In the genomic region with DNA sequence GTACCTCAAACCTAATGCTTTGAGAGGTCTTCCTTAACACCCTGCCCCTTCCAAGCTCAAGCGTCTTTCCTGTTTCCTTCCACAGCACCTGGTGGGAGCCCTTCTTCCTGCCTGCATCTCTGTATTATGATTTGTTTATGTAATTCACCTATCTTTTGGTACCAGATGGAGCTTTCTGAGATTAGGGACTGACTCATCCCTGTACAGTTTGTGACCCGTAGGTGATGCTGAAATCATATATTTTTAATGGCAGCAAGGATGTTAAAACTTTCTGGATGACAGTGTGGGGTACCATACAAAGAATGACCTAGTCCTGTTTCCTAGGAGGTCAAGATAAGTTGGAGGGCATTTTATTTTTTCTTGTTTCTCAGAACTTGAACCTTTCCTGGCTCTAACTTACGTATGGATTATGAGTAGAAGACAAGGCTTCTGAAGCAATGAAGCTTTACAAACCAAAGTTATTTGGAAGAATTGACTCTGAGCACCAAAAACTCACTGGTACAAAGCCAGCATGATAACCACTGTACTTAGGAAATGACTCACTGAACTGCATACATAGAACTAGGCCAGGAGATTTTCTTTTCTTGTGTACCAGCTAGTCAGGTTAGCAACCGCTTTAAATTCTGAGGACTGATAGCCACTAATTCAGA, we compare ENCODE assay signal across 11 cellular contexts. TPM values are rescaled to one million over a fixed set of nuclear protein-coding genes. Genes with fewer than 3 reads are reported as not detected.
DNase-seq lines count a peak whose midpoint lies in the region; ATAC-seq and TF ChIP-seq lines count a peak whose summit lies in the region.
"Had no signal": no experiment of that assay in that cellular context is flagged by ENCODE, and none has a peak within 500 bp of the region (broad histone marks: within the 10 kb centered on the region; RNA-seq: fewer than 3 reads in every experiment).

No MANE protein-coding gene starts in this region.

- H3K27ac ChIP-seq in vagina: no peak overlapping the region
- no peak overlapping the region for H3K27ac ChIP-seq in GM23338 (ENCODE audit: low read depth)

- no peaks in the 10 kb centered on the region for H3K36me3 Mint-ChIP-seq in GM23338 (ENCODE audit: low read depth)

- no peaks in the 10 kb centered on the region for H3K27me3 Mint-ChIP-seq in GM23338 (ENCODE audit: insufficient read depth, low read depth, poor library complexity)

- ATAC-seq in GM21390 (IDR thresholded peaks at IDR 0.05; ENCODE audit: unreplicated experiment): peak; percentile 72
- peak; percentile 67 for ATAC-seq in HG03469 (IDR thresholded peaks at IDR 0.05; ENCODE audit: unreplicated experiment)
- no peak for ATAC-seq in GM23338

- no peaks in the 10 kb centered on the region for H3K9me2 ChIP-seq in GM23338 (ENCODE audit: insufficient read depth)

- H3K4me3 ChIP-seq in choroid plexus epithelial cell (ENCODE audit: low read depth, low read length): no peak overlapping the region
- H3K4me3 ChIP-seq in vagina: no peak overlapping the region
- no peak overlapping the region for H3K4me3 ChIP-seq in GM23338

- H3K9me3 ChIP-seq in vagina: no peaks in the 10 kb centered on the region

- no peaks in the 10 kb centered on the region for H3K27me3 ChIP-seq in vagina
- H3K27me3 ChIP-seq in GM23338 (ENCODE audit: insufficient read depth): no peaks in the 10 kb centered on the region

- H3K36me3 ChIP-seq in vagina (no peaks in the 10 kb centered on the region), GM23338 (ENCODE audit: insufficient read depth) (no peaks in the 10 kb centered on the region)

- H3K4me2 ChIP-seq in GM23338: no peak overlapping the region

- H3K4me3 Mint-ChIP-seq in GM23338: no peak overlapping the region

- H3F3A ChIP-seq in GM23338 (replicated peaks; ENCODE audit: low read depth): no peaks in the 10 kb centered on the region

- H3K79me2 ChIP-seq in GM23338 (replicated peaks; ENCODE audit: insufficient read depth): no peaks in the 10 kb centered on the region

- intact Hi-C loops in vagina (cut with DNase I): loop anchor here (5.0 kb wide), 1 partner anchor 939 kb away; no protein-coding TSS in a partner anchor

- no peak overlapping the region for H2AFZ ChIP-seq in GM23338

- no peaks in the 10 kb centered on the region for H4K20me1 ChIP-seq in GM23338 (replicated peaks; ENCODE audit: insufficient read depth)

- TF ChIP-seq POLR2A in vagina (IDR thresholded peaks at IDR 0.05): no peak

- H3K9me3 Mint-ChIP-seq in GM23338: no peaks in the 10 kb centered on the region

- no peak for TF ChIP-seq CTCF in choroid plexus epithelial cell (conservative IDR thresholded peaks at IDR 0.05; ENCODE audit: low read depth, low read length)
- no peak for TF ChIP-seq CTCF in vagina (IDR thresholded peaks at IDR 0.05)
- TF ChIP-seq CTCF in GM23338 (conservative IDR thresholded peaks at IDR 0.05; ENCODE audit: low read depth in 2 of 2): no peak

- DNase-seq in ELR (ENCODE audit: low read depth) (peak; percentile 44), choroid plexus epithelial cell (ENCODE audit: low read depth) (peak; percentile 45), vagina (ENCODE audit: extremely low spot score in 2 of 2) (no peak), HuH-7.5 (ENCODE audit: low spot score) (no peak), GM23338 (ENCODE audit: low spot score) (no peak), COLO668 (lab: John Stamatoyannopoulos, UW; ENCODE audit: unreplicated experiment) (no peak)
- DNase-seq: NCI-H524 treated with DMSO at 0.1 percent for 48 hours had no signal

- H3K27ac Mint-ChIP-seq in GM23338: no peak overlapping the region

- peaks cover 6% of the 10 kb centered on the region; the same call in 2 of the 3 replicates for H3K4me1 Mint-ChIP-seq in GM23338

- H3K4me1 ChIP-seq in vagina (no peaks in the 10 kb centered on the region), GM23338 (ENCODE audit: insufficient read depth) (peaks cover 5% of the 10 kb centered on the region; the same call in 1 of the 2 replicates)

TF ChIP-seq in GM23338, 12 proteins besides CTCF, POLR2A, EP300 and RAD21:
- TF ChIP-seq CREB1 (CRISPR knock-in tag; IDR thresholded peaks at IDR 0.05; ENCODE audit: low read depth) (no peak), POLR2AphosphoS5 (IDR thresholded peaks at IDR 0.05; ENCODE audit: low read depth) (no peak), ZNF331 (CRISPR knock-in tag; IDR thresholded peaks at IDR 0.05; ENCODE audit: low read depth) (no peak), STAT1 (IDR thresholded peaks at IDR 0.05; ENCODE audit: unreplicated experiment) (no peak), EZH2 (IDR thresholded peaks at IDR 0.05; ENCODE audit: low read depth, unreplicated experiment) (no peak), JUNB (IDR thresholded peaks at IDR 0.05; ENCODE audit: unreplicated experiment) (no peak), ZNF114 (CRISPR knock-in tag; IDR thresholded peaks at IDR 0.05) (no peak)
- TF ChIP-seq, protein P1, sequence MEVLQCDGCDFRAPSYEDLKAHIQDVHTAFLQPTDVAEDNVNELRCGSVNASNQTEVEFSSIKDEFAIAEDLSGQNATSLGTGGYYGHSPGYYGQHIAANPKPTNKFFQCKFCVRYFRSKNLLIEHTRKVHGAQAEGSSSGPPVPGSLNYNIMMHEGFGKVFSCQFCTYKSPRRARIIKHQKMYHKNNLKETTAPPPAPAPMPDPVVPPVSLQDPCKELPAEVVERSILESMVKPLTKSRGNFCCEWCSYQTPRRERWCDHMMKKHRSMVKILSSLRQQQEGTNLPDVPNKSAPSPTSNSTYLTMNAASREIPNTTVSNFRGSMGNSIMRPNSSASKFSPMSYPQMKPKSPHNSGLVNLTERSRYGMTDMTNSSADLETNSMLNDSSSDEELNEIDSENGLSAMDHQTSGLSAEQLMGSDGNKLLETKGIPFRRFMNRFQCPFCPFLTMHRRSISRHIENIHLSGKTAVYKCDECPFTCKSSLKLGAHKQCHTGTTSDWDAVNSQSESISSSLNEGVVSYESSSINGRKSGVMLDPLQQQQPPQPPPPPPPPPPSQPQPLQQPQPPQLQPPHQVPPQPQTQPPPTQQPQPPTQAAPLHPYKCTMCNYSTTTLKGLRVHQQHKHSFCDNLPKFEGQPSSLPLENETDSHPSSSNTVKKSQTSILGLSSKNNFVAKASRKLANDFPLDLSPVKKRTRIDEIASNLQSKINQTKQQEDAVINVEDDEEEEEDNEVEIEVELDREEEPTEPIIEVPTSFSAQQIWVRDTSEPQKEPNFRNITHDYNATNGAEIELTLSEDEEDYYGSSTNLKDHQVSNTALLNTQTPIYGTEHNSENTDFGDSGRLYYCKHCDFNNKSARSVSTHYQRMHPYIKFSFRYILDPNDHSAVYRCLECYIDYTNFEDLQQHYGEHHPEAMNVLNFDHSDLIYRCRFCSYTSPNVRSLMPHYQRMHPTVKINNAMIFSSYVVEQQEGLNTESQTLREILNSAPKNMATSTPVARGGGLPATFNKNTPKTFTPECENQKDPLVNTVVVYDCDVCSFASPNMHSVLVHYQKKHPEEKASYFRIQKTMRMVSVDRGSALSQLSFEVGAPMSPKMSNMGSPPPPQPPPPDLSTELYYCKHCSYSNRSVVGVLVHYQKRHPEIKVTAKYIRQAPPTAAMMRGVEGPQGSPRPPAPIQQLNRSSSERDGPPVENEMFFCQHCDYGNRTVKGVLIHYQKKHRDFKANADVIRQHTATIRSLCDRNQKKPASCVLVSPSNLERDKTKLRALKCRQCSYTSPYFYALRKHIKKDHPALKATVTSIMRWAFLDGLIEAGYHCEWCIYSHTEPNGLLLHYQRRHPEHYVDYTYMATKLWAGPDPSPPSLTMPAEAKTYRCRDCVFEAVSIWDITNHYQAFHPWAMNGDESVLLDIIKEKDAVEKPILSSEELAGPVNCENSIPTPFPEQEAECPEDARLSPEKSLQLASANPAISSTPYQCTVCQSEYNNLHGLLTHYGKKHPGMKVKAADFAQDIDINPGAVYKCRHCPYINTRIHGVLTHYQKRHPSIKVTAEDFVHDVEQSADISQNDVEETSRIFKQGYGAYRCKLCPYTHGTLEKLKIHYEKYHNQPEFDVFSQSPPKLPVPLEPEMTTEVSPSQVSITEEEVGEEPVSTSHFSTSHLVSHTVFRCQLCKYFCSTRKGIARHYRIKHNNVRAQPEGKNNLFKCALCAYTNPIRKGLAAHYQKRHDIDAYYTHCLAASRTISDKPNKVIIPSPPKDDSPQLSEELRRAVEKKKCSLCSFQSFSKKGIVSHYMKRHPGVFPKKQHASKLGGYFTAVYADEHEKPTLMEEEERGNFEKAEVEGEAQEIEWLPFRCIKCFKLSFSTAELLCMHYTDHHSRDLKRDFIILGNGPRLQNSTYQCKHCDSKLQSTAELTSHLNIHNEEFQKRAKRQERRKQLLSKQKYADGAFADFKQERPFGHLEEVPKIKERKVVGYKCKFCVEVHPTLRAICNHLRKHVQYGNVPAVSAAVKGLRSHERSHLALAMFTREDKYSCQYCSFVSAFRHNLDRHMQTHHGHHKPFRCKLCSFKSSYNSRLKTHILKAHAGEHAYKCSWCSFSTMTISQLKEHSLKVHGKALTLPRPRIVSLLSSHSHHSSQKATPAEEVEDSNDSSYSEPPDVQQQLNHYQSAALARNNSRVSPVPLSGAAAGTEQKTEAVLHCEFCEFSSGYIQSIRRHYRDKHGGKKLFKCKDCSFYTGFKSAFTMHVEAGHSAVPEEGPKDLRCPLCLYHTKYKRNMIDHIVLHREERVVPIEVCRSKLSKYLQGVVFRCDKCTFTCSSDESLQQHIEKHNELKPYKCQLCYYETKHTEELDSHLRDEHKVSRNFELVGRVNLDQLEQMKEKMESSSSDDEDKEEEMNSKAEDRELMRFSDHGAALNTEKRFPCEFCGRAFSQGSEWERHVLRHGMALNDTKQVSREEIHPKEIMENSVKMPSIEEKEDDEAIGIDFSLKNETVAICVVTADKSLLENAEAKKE (CRISPR knock-in tag; IDR thresholded peaks at IDR 0.05): no peak

RNA-seq across cellular contexts. Expression of a gene that starts 46.6 kb away (rescaled TPM):
- not detected for total RNA-seq in vagina
- not detected in 2 replicates for total RNA-seq in GM23338 (2014; rRNA removed; shearing (Covaris generic))
- not detected in 2 replicates for polyA plus RNA-seq in GM23338 (2016; fragmentation: Nextera tagmentation; extraction: Ambion mirVana)
- polyA plus RNA-seq: esophagus, neural cell had no signal

Comparison
In these comparisons a context has a peak if more than half of its experiments do, and no peak if none do; other contexts are left out.
1. DNase-seq: peak in ELR (single experiment) and choroid plexus epithelial cell (single experiment); none in vagina (0 of 2), HuH-7.5 (single experiment), GM23338 (single experiment) and COLO668 (single experiment).